ENCODE assay signal across 23 cellular contexts in genomic region chr20:50699688-50700087, GRCh38. TPM values are rescaled to one million over a fixed set of nuclear protein-coding genes. Genes with fewer than 3 reads are reported as not detected.
DNase-seq lines count a peak whose midpoint lies in the region; ATAC-seq, FAIRE-seq and TF ChIP-seq lines count a peak whose summit lies in the region.
"Had no signal": no experiment of that assay in that cellular context is flagged by ENCODE, and none has a peak within 500 bp of the region (broad histone marks: within the 10 kb centered on the region; RNA-seq: fewer than 3 reads in every experiment).

No MANE protein-coding gene starts in this region.

- H3K23me2 ChIP-seq in H1 (ENCODE audit: low read depth, low read length): no peaks in the 10 kb centered on the region

- H3K4me3 Mint-ChIP-seq in activated naive CD4-positive, alpha-beta T cell treated with anti-CD3 and anti-CD28 coated beads, Interleukin-2, amount 50 U/mL, for 24 hours: no peak overlapping the region
- no peak overlapping the region for H3K4me3 Mint-ChIP-seq in stimulated activated effector memory CD8-positive, alpha-beta T cell treated with anti-CD3 and anti-CD28 coated beads, Interleukin-12 subunit alpha, Interleukin-12 subunit beta, amount 100 ng/mL, for 72 hours
- no peak overlapping the region for H3K4me3 Mint-ChIP-seq in osteocyte (ENCODE audit: unreplicated experiment)
- H3K4me3 Mint-ChIP-seq: B cell; CD4-positive, CD25-positive, alpha-beta regulatory T cell; CD8-positive, alpha-beta T cell; GM23338 had no signal

- no peaks in the 10 kb centered on the region for H3K4me1 Mint-ChIP-seq in activated naive CD4-positive, alpha-beta T cell treated with anti-CD3 and anti-CD28 coated beads, Interleukin-2, amount 50 U/mL, for 24 hours
- no peaks in the 10 kb centered on the region for H3K4me1 Mint-ChIP-seq in stimulated activated effector memory CD8-positive, alpha-beta T cell treated with anti-CD3 and anti-CD28 coated beads, Interleukin-12 subunit alpha, Interleukin-12 subunit beta, amount 100 ng/mL, for 72 hours
- H3K4me1 Mint-ChIP-seq in osteocyte (ENCODE audit: unreplicated experiment): peaks cover 20% of the 10 kb centered on the region
- H3K4me1 Mint-ChIP-seq: B cell; CD4-positive, CD25-positive, alpha-beta regulatory T cell had no signal

- CTCF ChIA-PET in Panc1 (lab: Charles Lee): no interaction called here
- CTCF ChIA-PET in H1 (lab: Charles Lee; ENCODE audit: partially characterized antibody): interaction anchor here (1.0 to 1.9 kb wide), 2 partner anchors 38 to 74 kb away, joined by 3 to 5 read pairs; no protein-coding TSS in a partner anchor

- H3K4me1 ChIP-seq in Panc1 (ENCODE audit: control insufficient read depth, insufficient read depth, low read length) (peaks cover 49% of the 10 kb centered on the region), H1 (replicated peaks in 1 of 4; ENCODE audit: control insufficient read depth in 3 of 4, insufficient read depth in 4 of 4, low read length in 3 of 4) (peaks cover 0 to 2% (median 0%) of the 10 kb centered on the region in 4 experiments; a peak in 1 of 7 replicates)

- POLR2A ChIA-PET in Panc1 (lab: Charles Lee): no interaction called here
- POLR2A ChIA-PET in H1 (lab: Charles Lee; ENCODE audit: partially characterized antibody): no interaction called here

- intact Hi-C loops in Panc1 (cut with micrococcal nuclease; ENCODE audit: unreplicated experiment) (no loop called here), posterior vena cava (cut with DNase I) (no loop called here)

- H2BK120ac ChIP-seq in H1 (replicated peaks; ENCODE audit: low read depth, low read length): no peak overlapping the region

- no peaks in the 10 kb centered on the region for H3K36me3 ChIP-seq in Panc1 (ENCODE audit: control insufficient read depth, insufficient read depth, low read length)
- no peaks in the 10 kb centered on the region for H3K36me3 ChIP-seq in H1 (ENCODE audit: control insufficient read depth in 2 of 4, insufficient read depth in 4 of 4, low read length in 3 of 4)
- H3K36me3 ChIP-seq: BLaER1 had no signal

- H2BK20ac ChIP-seq in H1 (ENCODE audit: low read length): no peak overlapping the region

- H4K20me1 ChIP-seq in H1 (replicated peaks in 1 of 2; ENCODE audit: control insufficient read depth in 1 of 2, insufficient read depth in 2 of 2, low read length in 2 of 2): no peaks in the 10 kb centered on the region
- H4K20me1 ChIP-seq: BLaER1 had no signal

- H3K27me3 ChIP-seq in Panc1 (ENCODE audit: control insufficient read depth, insufficient read depth, low read length): no peaks in the 10 kb centered on the region
- no peaks in the 10 kb centered on the region for H3K27me3 ChIP-seq in H1 (replicated peaks in 1 of 4; ENCODE audit: control insufficient read depth in 3 of 4, extremely low read depth in 1 of 4, insufficient read depth in 3 of 4, low read length in 3 of 4)
- H3K27me3 ChIP-seq: BLaER1 had no signal

- H2AFZ ChIP-seq in H1 (ENCODE audit: low read length): no peak overlapping the region
- H2AFZ ChIP-seq: GM23338 had no signal

- BruUV-seq in Panc1 (replicated peaks; lab: Mats Ljungman, UMichigan): no TSS peak

- DNase-seq in activated naive CD4-positive, alpha-beta T cell treated with anti-CD3 and anti-CD28 coated beads, Interleukin-2, amount 50 U/mL, for 72 hours (ENCODE audit: low spot score in 2 of 2): no peak
- DNase-seq in Panc1 (ENCODE audit: low read depth, low spot score): no peak
- no peak for DNase-seq in H1 (ENCODE audit: low read depth in 1 of 2, low spot score in 2 of 2)
- no peak for DNase-seq in stimulated activated effector memory CD8-positive, alpha-beta T cell treated with anti-CD3 and anti-CD28 coated beads, Interleukin-12 subunit alpha, Interleukin-12 subunit beta, amount 100 ng/mL, for 72 hours (ENCODE audit: low spot score in 2 of 2)
- no peak for DNase-seq in RCC 7860 (ENCODE audit: low spot score)
- DNase-seq in posterior vena cava (ENCODE audit: low spot score): no peak
- no peak for DNase-seq in osteocyte (ENCODE audit: extremely low spot score, unreplicated experiment)
- DNase-seq: Caco-2; CD4-positive, CD25-positive, alpha-beta regulatory T cell; CD8-positive, alpha-beta T cell; DMS153; DND-41; HCEC 1CT had no signal

- no peak overlapping the region for H4K8ac ChIP-seq in H1 (ENCODE audit: extremely low read depth, insufficient read depth, low read length)

- TF ChIP-seq POLR2A in H1 (IDR thresholded peaks at IDR 0.05; ENCODE audit: control extremely low read depth in 1 of 2, low read depth in 2 of 2, low read length in 2 of 2): no peak

- FAIRE-seq in H1 (lab: Jason Lieb, UNC): no peak
- no peak for FAIRE-seq in RCC 7860 (lab: Jason Lieb, UNC)
- FAIRE-seq: A204.1, G401.6, GM19239, H54 had no signal

- H2BK12ac ChIP-seq in H1 (ENCODE audit: low read depth, low read length): 0 out of 2 replicates have a peak overlapping the region, but pooled peaks have one; percentile 27

- no peaks in the 10 kb centered on the region for H3K9me3 Mint-ChIP-seq in activated naive CD4-positive, alpha-beta T cell treated with anti-CD3 and anti-CD28 coated beads, Interleukin-2, amount 50 U/mL, for 24 hours
- no peaks in the 10 kb centered on the region for H3K9me3 Mint-ChIP-seq in activated naive CD4-positive, alpha-beta T cell treated with anti-CD3 and anti-CD28 coated beads, Interleukin-2, amount 50 U/mL, for 72 hours
- no peaks in the 10 kb centered on the region for H3K9me3 Mint-ChIP-seq in stimulated activated effector memory CD8-positive, alpha-beta T cell treated with anti-CD3 and anti-CD28 coated beads, Interleukin-12 subunit alpha, Interleukin-12 subunit beta, amount 100 ng/mL, for 72 hours
- H3K9me3 Mint-ChIP-seq in osteocyte (ENCODE audit: unreplicated experiment): no peaks in the 10 kb centered on the region
- H3K9me3 Mint-ChIP-seq: CD8-positive, alpha-beta T cell; GM23338 had no signal

- H3K9me3 ChIP-seq in Panc1 (ENCODE audit: control insufficient read depth, insufficient read depth, low read depth, low read length): no peaks in the 10 kb centered on the region
- no peaks in the 10 kb centered on the region for H3K9me3 ChIP-seq in H1 (ENCODE audit: insufficient read depth in 2 of 2, low read depth in 1 of 2, low read length in 1 of 2)
- H3K9me3 ChIP-seq: BLaER1, Caco-2 had no signal

- no peaks in the 10 kb centered on the region for H3K36me3 Mint-ChIP-seq in activated naive CD4-positive, alpha-beta T cell treated with anti-CD3 and anti-CD28 coated beads, Interleukin-2, amount 50 U/mL, for 24 hours
- no peaks in the 10 kb centered on the region for H3K36me3 Mint-ChIP-seq in activated naive CD4-positive, alpha-beta T cell treated with anti-CD3 and anti-CD28 coated beads, Interleukin-2, amount 50 U/mL, for 72 hours
- no peaks in the 10 kb centered on the region for H3K36me3 Mint-ChIP-seq in stimulated activated effector memory CD8-positive, alpha-beta T cell treated with anti-CD3 and anti-CD28 coated beads, Interleukin-12 subunit alpha, Interleukin-12 subunit beta, amount 100 ng/mL, for 72 hours
- H3K36me3 Mint-ChIP-seq in osteocyte (ENCODE audit: unreplicated experiment): no peaks in the 10 kb centered on the region
- H3K36me3 Mint-ChIP-seq: CD4-positive, CD25-positive, alpha-beta regulatory T cell; CD8-positive, alpha-beta T cell had no signal

- no peak overlapping the region for H3K4me3 ChIP-seq in Panc1 (ENCODE audit: low read depth in 2 of 2, low read length in 2 of 2)
- H3K4me3 ChIP-seq in H1 (ENCODE audit: extremely low read depth in 1 of 4, insufficient read depth in 2 of 4, low read depth in 3 of 4, low read length in 4 of 4): no peak overlapping the region
- H3K4me3 ChIP-seq: BLaER1, GM23338 had no signal

- TF ChIP-seq CTCF in Panc1 (IDR thresholded peaks at IDR 0.05): no peak
- no peak for TF ChIP-seq CTCF in H1 (IDR thresholded peaks at IDR 0.05; ENCODE audit: control extremely low read depth in 1 of 3, insufficient read depth in 1 of 3, low read depth in 1 of 3, low read length in 3 of 3)
- TF ChIP-seq CTCF in osteocyte (IDR thresholded peaks at IDR 0.05): no peak

- no peak overlapping the region for H3K18ac ChIP-seq in H1 (ENCODE audit: extremely low read depth, low read length)

- 88% methylated on average over 5 of the region's 5 CpGs; no CpG with 5 or more reads in 1 of the 2 experiments for WGBS in H1 (ENCODE audit: extremely low coverage in 1 of 2, insufficient coverage in 1 of 2, insufficient read length in 1 of 2, insufficient replicate concordance in 2 of 2, low coverage in 1 of 2, low lambda C conversion rate in 2 of 2, missing lambda C conversion rate in 1 of 2), 2 experiments

- H3K14ac ChIP-seq in H1 (ENCODE audit: insufficient read length): no peak overlapping the region

- no peaks in the 10 kb centered on the region for H3K79me2 ChIP-seq in H1 (ENCODE audit: control insufficient read depth in 1 of 2, insufficient read depth in 2 of 2, low read length in 2 of 2)

- no peak overlapping the region for H3K4me2 ChIP-seq in H1 (ENCODE audit: insufficient read depth in 1 of 2, low read depth in 2 of 2, low read length in 2 of 2)
- H3K4me2 ChIP-seq: BLaER1, GM23338 had no signal

- TF ChIP-seq EP300 in H1 (IDR thresholded peaks at IDR 0.05; ENCODE audit: borderline replicate concordance in 1 of 2, low read depth in 2 of 2, low read length in 2 of 2): no peak

- H3K27ac Mint-ChIP-seq in activated naive CD4-positive, alpha-beta T cell treated with anti-CD3 and anti-CD28 coated beads, Interleukin-2, amount 50 U/mL, for 24 hours: peak overlapping the region; percentile 32
- H3K27ac Mint-ChIP-seq in activated naive CD4-positive, alpha-beta T cell treated with anti-CD3 and anti-CD28 coated beads, Interleukin-2, amount 50 U/mL, for 72 hours: no peak overlapping the region
- H3K27ac Mint-ChIP-seq in stimulated activated effector memory CD8-positive, alpha-beta T cell treated with anti-CD3 and anti-CD28 coated beads, Interleukin-12 subunit alpha, Interleukin-12 subunit beta, amount 100 ng/mL, for 72 hours: peak overlapping the region; percentile 43
- H3K27ac Mint-ChIP-seq in osteocyte (ENCODE audit: unreplicated experiment): no peak overlapping the region
- H3K27ac Mint-ChIP-seq: B cell; CD4-positive, CD25-positive, alpha-beta regulatory T cell; CD8-positive, alpha-beta T cell; GM23338 had no signal

- H3K23ac ChIP-seq in H1 (ENCODE audit: insufficient read length): no peak overlapping the region

- no peak overlapping the region for H2BK15ac ChIP-seq in H1 (ENCODE audit: low read length)

- no peaks in the 10 kb centered on the region for H3K79me1 ChIP-seq in H1 (ENCODE audit: low read depth, low read length)

- H3K9ac ChIP-seq in H1 (replicated peaks in 1 of 4; ENCODE audit: extremely low read depth in 1 of 4, low read depth in 3 of 4, low read length in 3 of 4): no peak overlapping the region
- H3K9ac ChIP-seq: BLaER1 had no signal

- H3K27me3 Mint-ChIP-seq in activated naive CD4-positive, alpha-beta T cell treated with anti-CD3 and anti-CD28 coated beads, Interleukin-2, amount 50 U/mL, for 24 hours: no peaks in the 10 kb centered on the region
- peaks cover 23% of the 10 kb centered on the region for H3K27me3 Mint-ChIP-seq in osteocyte (ENCODE audit: unreplicated experiment)

- H2AK5ac ChIP-seq in H1 (ENCODE audit: low read depth, low read length): no peak overlapping the region

- no peak overlapping the region for H4K91ac ChIP-seq in H1 (replicated peaks; ENCODE audit: insufficient read length, low read length)

- no peak overlapping the region for H2BK5ac ChIP-seq in H1 (ENCODE audit: low read depth, low read length)

- no peak for TF ChIP-seq RAD21 in H1 (IDR thresholded peaks at IDR 0.05 in 1 of 2, conservative IDR thresholded peaks at IDR 0.05 in 1 of 2; ENCODE audit: low read depth in 2 of 2, low read length in 2 of 2)

- no peak overlapping the region for H3K56ac ChIP-seq in H1 (replicated peaks; ENCODE audit: insufficient read length, low read depth, low read length)

- no peak overlapping the region for H3K4ac ChIP-seq in H1 (replicated peaks; ENCODE audit: insufficient read length, low read depth, low read length)

- peak overlapping the region; percentile 96 for H3K27ac ChIP-seq in Panc1 (ENCODE audit: low read length)
- H3K27ac ChIP-seq in H1 (ENCODE audit: low read depth, low read length): no peak overlapping the region
- H3K27ac ChIP-seq: 22Rv1, BLaER1, C4-2B had no signal

- no peak overlapping the region for H4K5ac ChIP-seq in H1 (ENCODE audit: insufficient read length, low read depth, low read length)

- in situ Hi-C loops in Panc1 (cut with HindIII; ENCODE audit: low pct_unique_long_range_greater_than_20kb, low sequenced_read_pairs): loop anchor here (5.0 kb wide), 1 partner anchor 33 kb away; the partner anchor contains the start of gene PARD6B

- ATAC-seq in activated naive CD4-positive, alpha-beta T cell treated with anti-CD3 and anti-CD28 coated beads, Interleukin-2, amount 50 U/mL, for 72 hours: no peak
- no peak for ATAC-seq in Panc1
- no peak for ATAC-seq in stimulated activated effector memory CD8-positive, alpha-beta T cell treated with anti-CD3 and anti-CD28 coated beads, Interleukin-12 subunit alpha, Interleukin-12 subunit beta, amount 100 ng/mL, for 72 hours
- ATAC-seq: CD8-positive, alpha-beta T cell; GM23338 had no signal

RNA-seq across cellular contexts. Expression of gene RIPOR3, which starts 8.3 kb away (rescaled TPM):
- under 1 TPM in 1 of 2 donors, not detected in 1; 0.08 TPM for total RNA-seq in activated naive CD4-positive, alpha-beta T cell treated with anti-CD3 and anti-CD28 coated beads, Interleukin-2, amount 50 U/mL, for 72 hours
- 92.5 TPM for total RNA-seq in Panc1 (2021; ENCODE audit: unreplicated experiment)
- 97.9 TPM for polyA plus RNA-seq in Panc1 (2012; ENCODE audit: insufficient read length)
- total RNA-seq in H1 (2021; fragmentation: NEBNext Ultra II Directional; extraction: Animal tissue kit (Norgen Biotek cat#: 25700)): 4.5 and 4.7 TPM in 2 replicates
- 3.6 and 5.6 TPM in 2 replicates for polyA plus RNA-seq in H1 (2011; rRNA removed)
- polyA plus RNA-seq in H1 (2011; cell fraction: cytosol; rRNA removed): 6.9 TPM
- 43.0 TPM for polyA plus RNA-seq in H1 (2011; cell fraction: nucleus; rRNA removed)
- polyA plus RNA-seq in H1 (2012, experiment 1 of 2): 5.7 to 7.7 TPM (median 5.9 TPM) in 4 replicates
- 1.6 TPM for polyA plus RNA-seq in H1 (2012, experiment 2 of 2)
- 3.2 TPM for polyA plus RNA-seq in H1 (2013, experiment 1 of 2)
- 2.5 TPM for polyA plus RNA-seq in H1 (2013, experiment 2 of 2)
- polyA minus RNA-seq in H1 (2011; rRNA and poly(A)+ RNA removed): 3.3 and 3.8 TPM in 2 replicates
- 3.1 TPM for polyA minus RNA-seq in H1 (2011; cell fraction: cytosol; rRNA and poly(A)+ RNA removed)
- 9.2 TPM for polyA minus RNA-seq in H1 (2011; cell fraction: nucleus; rRNA and poly(A)+ RNA removed)
- 10 to 100 TPM; 10.6 to 11.2 TPM for total RNA-seq in posterior vena cava
- total RNA-seq in osteocyte: 0.11 and 0.37 TPM in 2 replicates
- total RNA-seq: CD8-positive, alpha-beta T cell had no signal

RNA-seq across cellular contexts. Expression of gene PARD6B, which starts 31.7 kb away (rescaled TPM):
- total RNA-seq in activated naive CD4-positive, alpha-beta T cell treated with anti-CD3 and anti-CD28 coated beads, Interleukin-2, amount 50 U/mL, for 72 hours: 1 to 10 TPM; 5.6 to 6.9 TPM
- total RNA-seq in Panc1 (2021; ENCODE audit: unreplicated experiment): 132 TPM
- 11.2 TPM for polyA plus RNA-seq in Panc1 (2012; ENCODE audit: insufficient read length)
- total RNA-seq in H1 (2021; fragmentation: NEBNext Ultra II Directional; extraction: Animal tissue kit (Norgen Biotek cat#: 25700)): 27.3 and 34.1 TPM in 2 replicates
- 3.3 and 5.2 TPM in 2 replicates for polyA plus RNA-seq in H1 (2011; rRNA removed)
- polyA plus RNA-seq in H1 (2011; cell fraction: cytosol; rRNA removed): 5.0 TPM
- 2.2 TPM for polyA plus RNA-seq in H1 (2011; cell fraction: nucleus; rRNA removed)
- 3.3 to 5.1 TPM (median 3.8 TPM) in 4 replicates for polyA plus RNA-seq in H1 (2012, experiment 1 of 2)
- 1.2 TPM for polyA plus RNA-seq in H1 (2012, experiment 2 of 2)
- 5.8 TPM for polyA plus RNA-seq in H1 (2013, experiment 1 of 2)
- polyA plus RNA-seq in H1 (2013, experiment 2 of 2): 5.6 TPM
- polyA minus RNA-seq in H1 (2011; rRNA and poly(A)+ RNA removed): 12.2 and 13.7 TPM in 2 replicates
- polyA minus RNA-seq in H1 (2011; cell fraction: cytosol; rRNA and poly(A)+ RNA removed): 16.4 TPM
- 6.4 TPM for polyA minus RNA-seq in H1 (2011; cell fraction: nucleus; rRNA and poly(A)+ RNA removed)
- 1 to 10 TPM; 1.0 to 1.4 TPM for total RNA-seq in posterior vena cava
- total RNA-seq in osteocyte: 0.97 and 1.1 TPM in 2 replicates

Comparison
In these comparisons a context has a peak if more than half of its experiments do, and no peak if none do; other contexts are left out.
1. H3K27ac Mint-ChIP-seq: peak in activated naive CD4-positive, alpha-beta T cell treated with anti-CD3 and anti-CD28 coated beads, Interleukin-2, amount 50 U/mL, for 24 hours (single experiment) and stimulated activated effector memory CD8-positive, alpha-beta T cell treated with anti-CD3 and anti-CD28 coated beads, Interleukin-12 subunit alpha, Interleukin-12 subunit beta, amount 100 ng/mL, for 72 hours (single experiment); none in activated naive CD4-positive, alpha-beta T cell treated with anti-CD3 and anti-CD28 coated beads, Interleukin-2, amount 50 U/mL, for 72 hours (0 of 2) and osteocyte (single experiment).